ENCODE assay signal across 8 cellular contexts in genomic region chr1:27830621-27831424, GRCh38. TPM values are rescaled to one million over a fixed set of nuclear protein-coding genes. Genes with fewer than 3 reads are reported as not detected.
DNase-seq lines count a peak whose midpoint lies in the region; ATAC-seq and TF ChIP-seq lines count a peak whose summit lies in the region.

Gene PPP1R8, plus strand, starts transcription at chr1:27830782. Its CDS starts 54 bp downstream, at chr1:27830836.

- peak within 1 kb of the TSS; percentile 86 for H3K27ac ChIP-seq in RWPE1

- peak within 1 kb of the TSS; percentile 96 for H3K4me3 ChIP-seq in fibroblast of mammary gland (ENCODE audit: control insufficient read depth, low read depth, low read length)

- POLR2A ChIA-PET in RWPE1 (lab: Yijun Ruan, JAX; ENCODE audit: low non-redundant PET): interaction anchor here (0.6 kb wide), 1 partner anchor 904 kb away, joined by 5 read pairs; no protein-coding TSS in a partner anchor

- DNase-seq in DMS79 treated with DMSO at 0.1 percent for 48 hours (lab: John Stamatoyannopoulos, UW): peak; percentile 97
- DNase-seq in Kasumi-1 (lab: John Stamatoyannopoulos, UW): peak; percentile 95 to 97
- peak; percentile 86 for DNase-seq in RWPE1 (ENCODE audit: low spot score)
- peak; percentile 95 for DNase-seq in fibroblast of mammary gland (ENCODE audit: low read depth)
- peak; percentile 75 for DNase-seq in natural killer cell
- DNase-seq in stimulated activated naive CD4-positive, alpha-beta T cell treated with Interleukin-2 at 50 U/mL for 16 hours (lab: John Stamatoyannopoulos, UW): peak; percentile 90

- peak within 1 kb of the TSS; percentile 95 for H3K4me3 Mint-ChIP-seq in activated T-helper 17 cell treated with anti-CD3 and anti-CD28 coated beads, Interleukin-2, amount 50 U/mL, for 72 hours
- H3K4me3 Mint-ChIP-seq in natural killer cell: peak within 1 kb of the TSS; percentile 94

- intact Hi-C loops in natural killer cell (cut with micrococcal nuclease): no loop called here

- CTCF ChIA-PET in RWPE1 (lab: Yijun Ruan, JAX): interaction anchor here (0.5 kb wide), 2 partner anchors 16 to 184 kb away, joined by 3 read pairs; no protein-coding TSS in a partner anchor

- peaks cover 15% of the 10 kb centered on the region for H3K4me1 Mint-ChIP-seq in activated T-helper 17 cell treated with anti-CD3 and anti-CD28 coated beads, Interleukin-2, amount 50 U/mL, for 72 hours
- peaks cover 22 to 29% of the 10 kb centered on the region in 2 donors for H3K4me1 Mint-ChIP-seq in natural killer cell

- peaks cover 54% of the 10 kb centered on the region for H3K36me3 Mint-ChIP-seq in activated T-helper 17 cell treated with anti-CD3 and anti-CD28 coated beads, Interleukin-2, amount 50 U/mL, for 72 hours (ENCODE audit: low read depth)
- H3K36me3 Mint-ChIP-seq in natural killer cell: no peaks in the 10 kb centered on the region

- ATAC-seq in GM21825 (IDR thresholded peaks at IDR 0.05; ENCODE audit: unreplicated experiment) (peak; percentile 95), natural killer cell (peak; percentile 96 to 98 (median 97))
- peak; percentile 99 for ATAC-seq in activated T-helper 17 cell treated with anti-CD3 and anti-CD28 coated beads, Interleukin-2, amount 50 U/mL, for 72 hours (replicated peaks)

- H3K27ac Mint-ChIP-seq in activated T-helper 17 cell treated with anti-CD3 and anti-CD28 coated beads, Interleukin-2, amount 50 U/mL, for 72 hours: peak within 1 kb of the TSS; percentile 98
- peak within 1 kb of the TSS; percentile 88 to 95 for H3K27ac Mint-ChIP-seq in natural killer cell

- TF ChIP-seq CTCF in RWPE1 (conservative IDR thresholded peaks at IDR 0.05; ENCODE audit: low read depth) (no peak), fibroblast of mammary gland (conservative IDR thresholded peaks at IDR 0.05; ENCODE audit: control insufficient read depth, insufficient read depth, low read depth, low read length) (no peak), natural killer cell (IDR thresholded peaks at IDR 0.05) (no peak)

- H3K9me3 Mint-ChIP-seq in activated T-helper 17 cell treated with anti-CD3 and anti-CD28 coated beads, Interleukin-2, amount 50 U/mL, for 72 hours: no peaks in the 10 kb centered on the region
- no peaks in the 10 kb centered on the region for H3K9me3 Mint-ChIP-seq in natural killer cell

- H3K27me3 Mint-ChIP-seq in activated T-helper 17 cell treated with anti-CD3 and anti-CD28 coated beads, Interleukin-2, amount 50 U/mL, for 72 hours: no peaks in the 10 kb centered on the region
- no peaks in the 10 kb centered on the region for H3K27me3 Mint-ChIP-seq in natural killer cell (ENCODE audit: low read depth in 2 of 2)

RNA-seq across cellular contexts. Expression of gene PPP1R8, which starts in this region (rescaled TPM):
- 10 to 100 TPM; 41.0 to 57.9 TPM for total RNA-seq in activated T-helper 17 cell treated with anti-CD3 and anti-CD28 coated beads, Interleukin-2, amount 50 U/mL, for 72 hours
- total RNA-seq in natural killer cell: 10 to 100 TPM; 25.6 to 36.4 (median 28.0) TPM

Comparison
In these comparisons a context has a peak if more than half of its experiments do, and no peak if none do; other contexts are left out.
1. Peak in every context shown above with its lines: DNase-seq, ATAC-seq, H3K4me3 ChIP-seq and H3K27ac ChIP-seq.